ENCODE assay signal across 8 cellular contexts in genomic region chr17:1484586-1485310, GRCh38. TPM values are rescaled to one million over a fixed set of nuclear protein-coding genes. Genes with fewer than 3 reads are reported as not detected.
DNase-seq lines count a peak whose midpoint lies in the region; ATAC-seq and TF ChIP-seq lines count a peak whose summit lies in the region.

No MANE protein-coding gene starts in this region.

- peak overlapping the region; percentile 60 for H3K9ac ChIP-seq in DND-41 (ENCODE audit: low read depth, low read length)
- H3K9ac ChIP-seq in mucosa of stomach (ENCODE audit: low read length): peak overlapping the region; percentile 89

- no peak for TF ChIP-seq POLR2A in vagina (IDR thresholded peaks at IDR 0.05)

- peak overlapping the region; percentile 63 for H3K4me2 ChIP-seq in DND-41 (ENCODE audit: insufficient read depth, low read length)

- H4K20me1 ChIP-seq in DND-41 (ENCODE audit: insufficient read depth, low read length): peaks cover 7% of the 10 kb centered on the region

- H3K9me3 ChIP-seq in DND-41 (ENCODE audit: insufficient read depth, low read length, severe bottlenecking): no peaks in the 10 kb centered on the region
- H3K9me3 ChIP-seq in MG63: no peaks in the 10 kb centered on the region
- H3K9me3 ChIP-seq in effector memory CD4-positive, alpha-beta T cell (ENCODE audit: control insufficient read depth, low read length): no peaks in the 10 kb centered on the region
- no peaks in the 10 kb centered on the region for H3K9me3 ChIP-seq in mucosa of stomach (ENCODE audit: control insufficient read depth, low read length)
- H3K9me3 ChIP-seq in vagina: no peaks in the 10 kb centered on the region

- H3K36me3 ChIP-seq in DND-41 (ENCODE audit: insufficient read depth, low read length) (peaks cover 3% of the 10 kb centered on the region; the same call in 1 of the 2 replicates), MG63 (peaks cover 15% of the 10 kb centered on the region), mucosa of stomach (ENCODE audit: control insufficient read depth, insufficient read depth, low read length) (no peaks in the 10 kb centered on the region), vagina (peaks cover 0 to 34% of the 10 kb centered on the region in 2 donors)
- peaks cover 12% of the 10 kb centered on the region for H3K36me3 ChIP-seq in effector memory CD4-positive, alpha-beta T cell (ENCODE audit: control insufficient read depth, insufficient read depth, low read length)

- intact Hi-C loops in vagina (cut with DNase I): no loop called here

- H3K4me1 ChIP-seq in DND-41 (ENCODE audit: insufficient read depth, low read length) (peaks cover 33% of the 10 kb centered on the region), mucosa of stomach (ENCODE audit: control insufficient read depth, insufficient read depth, low read length) (peaks cover 38% of the 10 kb centered on the region), vagina (peaks cover 58% of the 10 kb centered on the region)
- peaks cover 28% of the 10 kb centered on the region for H3K4me1 ChIP-seq in effector memory CD4-positive, alpha-beta T cell (ENCODE audit: control insufficient read depth, insufficient read depth, low read length, poor library complexity, severe bottlenecking)

- H3K27me3 ChIP-seq in DND-41 (ENCODE audit: insufficient read depth, low read length, poor library complexity): peaks cover 12% of the 10 kb centered on the region
- no peaks in the 10 kb centered on the region for H3K27me3 ChIP-seq in MG63
- H3K27me3 ChIP-seq in effector memory CD4-positive, alpha-beta T cell (replicated peaks; ENCODE audit: control insufficient read depth, insufficient read depth, low read length, poor library complexity, severe bottlenecking): no peaks in the 10 kb centered on the region
- no peaks in the 10 kb centered on the region for H3K27me3 ChIP-seq in mucosa of stomach (ENCODE audit: control insufficient read depth, insufficient read depth, low read length)
- H3K27me3 ChIP-seq in vagina: no peaks in the 10 kb centered on the region

- no peaks in the 10 kb centered on the region for H3K79me2 ChIP-seq in DND-41 (ENCODE audit: insufficient read depth, low read length)

- TF ChIP-seq CTCF in DND-41 (IDR thresholded peaks at IDR 0.05; ENCODE audit: borderline replicate concordance, extremely low read depth, low read length, poor library complexity, severe bottlenecking) (peak; percentile 16), vagina (IDR thresholded peaks at IDR 0.05) (no peak)

- H3K4me3 ChIP-seq in DND-41 (ENCODE audit: low read depth in 1 of 2, low read length in 2 of 2): peak overlapping the region; percentile 30 to 51; a peak in 3 of 4 replicates
- H3K4me3 ChIP-seq in MG63: peak overlapping the region; percentile 58
- H3K4me3 ChIP-seq in effector memory CD4-positive, alpha-beta T cell (ENCODE audit: insufficient read depth, low read depth, low read length, poor library complexity, severe bottlenecking): peak overlapping the region; percentile 62
- peak overlapping the region; percentile 56 for H3K4me3 ChIP-seq in mucosa of stomach (ENCODE audit: low read length)
- peak overlapping the region; percentile 70 to 96 for H3K4me3 ChIP-seq in vagina

- H3K27ac ChIP-seq in DND-41 (ENCODE audit: low read length): no peak overlapping the region; the same call in 1 of the 2 replicates
- H3K27ac ChIP-seq in effector memory CD4-positive, alpha-beta T cell (ENCODE audit: insufficient read depth, low read length, poor library complexity, severe bottlenecking): peak overlapping the region; percentile 88
- H3K27ac ChIP-seq in vagina: peak overlapping the region; percentile 98

- no peak overlapping the region for H2AFZ ChIP-seq in DND-41 (ENCODE audit: low read depth, low read length)

- ATAC-seq in DND-41 (ENCODE audit: insufficient read depth, low read depth): peak; percentile 69
- peak; percentile 44 for ATAC-seq in GM21447 (IDR thresholded peaks at IDR 0.05; ENCODE audit: unreplicated experiment)

- peak; percentile 67 for DNase-seq in DND-41
- peak; percentile 45 for DNase-seq in MG63
- peak; percentile 45 for DNase-seq in UCSD-AML1 (lab: John Stamatoyannopoulos, UW; ENCODE audit: unreplicated experiment)
- peak; percentile 43 to 54 (median 47) for DNase-seq in effector memory CD4-positive, alpha-beta T cell
- DNase-seq in vagina (ENCODE audit: extremely low spot score in 2 of 2): no peak
- DNase-seq in epidermal melanocyte (ENCODE audit: insufficient read length, low spot score): no peak

RNA-seq across cellular contexts. Expression of gene MYO1C, which starts 7.7 kb away (rescaled TPM):
- 65.5 and 75.2 TPM in 2 replicates for total RNA-seq in MG63 (2014; rRNA removed; shearing (Covaris generic); ENCODE audit: low replicate concordance)
- total RNA-seq in vagina: 118 TPM

RNA-seq across cellular contexts. Expression of gene CRK, which starts 28.7 kb away (rescaled TPM):
- 35.1 and 36.0 TPM in 2 replicates for total RNA-seq in MG63 (2014; rRNA removed; shearing (Covaris generic); ENCODE audit: low replicate concordance)
- total RNA-seq in vagina: 57.5 TPM

RNA-seq across cellular contexts. Expression of gene INPP5K, which starts 31.7 kb away (rescaled TPM):
- total RNA-seq in MG63 (2014; rRNA removed; shearing (Covaris generic); ENCODE audit: low replicate concordance): 30.8 and 75.0 TPM in 2 replicates
- 96.0 TPM for total RNA-seq in vagina

Comparison
In these comparisons a context has a peak if more than half of its experiments do, and no peak if none do; other contexts are left out.
1. DNase-seq: peak in DND-41 (single experiment), MG63 (single experiment), UCSD-AML1 (single experiment) and effector memory CD4-positive, alpha-beta T cell (3 of 3); none in vagina (0 of 2) and epidermal melanocyte (single experiment).
2. Peak in every context shown above with its lines, with median percentiles within 50 percentile points of each other: H3K4me3 ChIP-seq.